ENCODE assay signal across 10 cellular contexts in the genomic region with DNA sequence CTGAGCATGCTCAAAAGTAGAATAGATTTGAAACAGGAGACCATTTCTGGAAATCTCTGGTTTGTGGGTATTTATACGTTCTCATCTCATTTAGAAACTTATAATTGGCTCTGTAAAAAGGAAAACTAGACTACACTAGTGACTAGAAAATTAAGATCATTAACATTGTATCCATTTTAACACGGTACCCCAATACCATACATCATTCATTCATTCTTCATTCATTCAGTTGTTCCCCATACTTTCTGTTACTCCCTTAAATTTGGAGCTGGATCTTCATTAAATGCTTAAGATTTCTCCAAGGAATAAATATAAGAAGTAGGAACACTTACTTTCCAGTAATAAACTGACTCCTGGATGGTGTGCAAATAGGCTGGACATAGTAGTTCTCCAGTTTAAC. TPM values are rescaled to one million over a fixed set of nuclear protein-coding genes. Genes with fewer than 3 reads are reported as not detected.
DNase-seq lines count a peak whose midpoint lies in the region; ATAC-seq and TF ChIP-seq lines count a peak whose summit lies in the region.
"Had no signal": no experiment of that assay in that cellular context is flagged by ENCODE, and none has a peak within 500 bp of the region (broad histone marks: within the 10 kb centered on the region; RNA-seq: fewer than 3 reads in every experiment).

No MANE protein-coding gene starts in this region.

- no peak for DNase-seq in BJ (ENCODE audit: low read depth)
- no peak for DNase-seq in fibroblast of pulmonary artery (ENCODE audit: low read depth)
- no peak for DNase-seq in ovary
- no peak for DNase-seq in stimulated activated CD4-positive, alpha-beta T cell treated with anti-CD3 and anti-CD28 coated beads, Interleukin-12 subunit alpha, Interleukin-12 subunit beta, amount 100 ng/mL, for 4 hours
- no peak for DNase-seq in ACHN
- DNase-seq: activated gamma-delta T cell had no signal

- H3K36me3 ChIP-seq in BJ (ENCODE audit: control insufficient read depth, insufficient read depth, low read length) (no peaks in the 10 kb centered on the region), ovary (no peaks in the 10 kb centered on the region)

- peaks cover 2% of the 10 kb centered on the region for H3K4me1 ChIP-seq in ovary (ENCODE audit: insufficient read depth)

- H3K9me3 ChIP-seq in ovary, result no peaks in the 10 kb centered on the region

- H3K27me3 ChIP-seq in BJ (ENCODE audit: control insufficient read depth, insufficient read depth, low read length) (no peaks in the 10 kb centered on the region), ovary (no peaks in the 10 kb centered on the region)

- CTCF ChIA-PET in BJ (lab: Yijun Ruan, JAX), result interaction anchor here (1.1 kb wide), 1 partner anchor 18 kb away, joined by 3 read pairs; no protein-coding TSS in a partner anchor

- in situ Hi-C loops in ACHN (cut with HindIII; ENCODE audit: low pct_ligation_motif_present, low pct_unique_long_range_greater_than_20kb, low sequenced_read_pairs), result no loop called here

- ATAC-seq in GM18520 (IDR thresholded peaks at IDR 0.05; ENCODE audit: unreplicated experiment) (no peak), GM19328 (IDR thresholded peaks at IDR 0.05; ENCODE audit: unreplicated experiment) (no peak)

- TF ChIP-seq CTCF in BJ (IDR thresholded peaks at IDR 0.05; ENCODE audit: insufficient read depth, low read depth, low read length), result no peak
- no peak for TF ChIP-seq CTCF in WI38 (IDR thresholded peaks at IDR 0.05; ENCODE audit: low read depth, low read length)
- no peak for TF ChIP-seq CTCF in fibroblast of pulmonary artery (IDR thresholded peaks at IDR 0.05; ENCODE audit: low read length, missing control alignments)
- no peak for TF ChIP-seq CTCF in ovary (IDR thresholded peaks at IDR 0.05)

- H3K4me3 ChIP-seq in BJ (ENCODE audit: low read depth, low read length), result peak overlapping the region; percentile 77
- peak overlapping the region; percentile 84 for H3K4me3 ChIP-seq in WI38 (ENCODE audit: low read depth, low read length)
- peak overlapping the region; percentile 85 for H3K4me3 ChIP-seq in fibroblast of pulmonary artery (replicated peaks; ENCODE audit: low read depth, low read length)
- peak overlapping the region; percentile 50 for H3K4me3 ChIP-seq in ovary

- TF ChIP-seq EP300 in ovary (IDR thresholded peaks at IDR 0.05), result no peak

- intact Hi-C loops in ovary (cut with DNase I), result loop anchor here in 1 of 4 donors (10.0 kb wide), 1 partner anchor 583 kb away; no protein-coding TSS in a partner anchor

- 66 to 85% (median 78%) methylated on average over 2 of the region's 2 CpGs for WGBS in ovary, 3 donors

- no peak for TF ChIP-seq POLR2A in ovary (IDR thresholded peaks at IDR 0.05)

- POLR2A ChIA-PET in BJ (lab: Charles Lee), result no interaction called here

- H3K27ac ChIP-seq in ovary, result peak overlapping the region in 1 of 2 donors; percentile 82
- H3K27ac ChIP-seq: VCaP had no signal

RNA-seq across cellular contexts. Expression of gene ARSJ, which starts 1.3 kb away (rescaled TPM):
- 18.4 and 24.9 TPM in 2 replicates for polyA plus RNA-seq in BJ (2011; rRNA removed)
- 20.3 and 24.8 TPM in 2 replicates for polyA minus RNA-seq in BJ (2011; rRNA and poly(A)+ RNA removed)
- 1 to 10 TPM; 3.9 to 6.7 (median 5.6) TPM for total RNA-seq in ovary
- polyA plus RNA-seq in ovary, result 1 to 10 TPM; 1.3 to 3.2 TPM
